ENCODE assay signal across 1 cellular context in the genomic region with DNA sequence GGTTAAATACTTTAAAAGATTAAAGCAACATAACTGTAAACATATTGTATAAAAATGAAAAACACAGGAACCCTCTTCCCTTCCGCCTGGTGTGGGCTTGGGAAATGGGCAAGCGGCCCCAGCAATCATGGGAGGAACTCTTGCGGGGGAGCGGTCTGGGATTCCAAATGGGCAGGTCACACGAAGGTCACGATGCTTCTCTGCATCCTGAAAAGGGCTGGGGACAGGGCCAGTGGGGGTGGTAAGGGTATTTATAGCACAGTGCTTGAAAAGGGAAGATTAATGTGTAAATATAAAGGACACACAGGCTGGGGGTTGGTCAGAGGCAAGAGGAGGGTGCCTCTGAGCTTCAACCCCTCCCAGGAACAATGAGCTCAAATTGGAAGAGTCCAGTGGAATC.
TF ChIP-seq lines count a peak whose summit lies in the region.

No MANE protein-coding gene starts in this region.

TF ChIP-seq in HepG2, 621 proteins besides CTCF, POLR2A, EP300 and RAD21:
- TF ChIP-seq, protein P1, sequence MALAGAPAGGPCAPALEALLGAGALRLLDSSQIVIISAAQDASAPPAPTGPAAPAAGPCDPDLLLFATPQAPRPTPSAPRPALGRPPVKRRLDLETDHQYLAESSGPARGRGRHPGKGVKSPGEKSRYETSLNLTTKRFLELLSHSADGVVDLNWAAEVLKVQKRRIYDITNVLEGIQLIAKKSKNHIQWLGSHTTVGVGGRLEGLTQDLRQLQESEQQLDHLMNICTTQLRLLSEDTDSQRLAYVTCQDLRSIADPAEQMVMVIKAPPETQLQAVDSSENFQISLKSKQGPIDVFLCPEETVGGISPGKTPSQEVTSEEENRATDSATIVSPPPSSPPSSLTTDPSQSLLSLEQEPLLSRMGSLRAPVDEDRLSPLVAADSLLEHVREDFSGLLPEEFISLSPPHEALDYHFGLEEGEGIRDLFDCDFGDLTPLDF (CRISPR knock-in tag; IDR thresholded peaks at IDR 0.05) = no peak
- TF ChIP-seq NFKBIZ (CRISPR knock-in tag; IDR thresholded peaks at IDR 0.05) = no peak
- TF ChIP-seq, protein P2, sequence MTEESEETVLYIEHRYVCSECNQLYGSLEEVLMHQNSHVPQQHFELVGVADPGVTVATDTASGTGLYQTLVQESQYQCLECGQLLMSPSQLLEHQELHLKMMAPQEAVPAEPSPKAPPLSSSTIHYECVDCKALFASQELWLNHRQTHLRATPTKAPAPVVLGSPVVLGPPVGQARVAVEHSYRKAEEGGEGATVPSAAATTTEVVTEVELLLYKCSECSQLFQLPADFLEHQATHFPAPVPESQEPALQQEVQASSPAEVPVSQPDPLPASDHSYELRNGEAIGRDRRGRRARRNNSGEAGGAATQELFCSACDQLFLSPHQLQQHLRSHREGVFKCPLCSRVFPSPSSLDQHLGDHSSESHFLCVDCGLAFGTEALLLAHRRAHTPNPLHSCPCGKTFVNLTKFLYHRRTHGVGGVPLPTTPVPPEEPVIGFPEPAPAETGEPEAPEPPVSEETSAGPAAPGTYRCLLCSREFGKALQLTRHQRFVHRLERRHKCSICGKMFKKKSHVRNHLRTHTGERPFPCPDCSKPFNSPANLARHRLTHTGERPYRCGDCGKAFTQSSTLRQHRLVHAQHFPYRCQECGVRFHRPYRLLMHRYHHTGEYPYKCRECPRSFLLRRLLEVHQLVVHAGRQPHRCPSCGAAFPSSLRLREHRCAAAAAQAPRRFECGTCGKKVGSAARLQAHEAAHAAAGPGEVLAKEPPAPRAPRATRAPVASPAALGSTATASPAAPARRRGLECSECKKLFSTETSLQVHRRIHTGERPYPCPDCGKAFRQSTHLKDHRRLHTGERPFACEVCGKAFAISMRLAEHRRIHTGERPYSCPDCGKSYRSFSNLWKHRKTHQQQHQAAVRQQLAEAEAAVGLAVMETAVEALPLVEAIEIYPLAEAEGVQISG (CRISPR knock-in tag; IDR thresholded peaks at IDR 0.05) = no peak
- TF ChIP-seq, protein P3, sequence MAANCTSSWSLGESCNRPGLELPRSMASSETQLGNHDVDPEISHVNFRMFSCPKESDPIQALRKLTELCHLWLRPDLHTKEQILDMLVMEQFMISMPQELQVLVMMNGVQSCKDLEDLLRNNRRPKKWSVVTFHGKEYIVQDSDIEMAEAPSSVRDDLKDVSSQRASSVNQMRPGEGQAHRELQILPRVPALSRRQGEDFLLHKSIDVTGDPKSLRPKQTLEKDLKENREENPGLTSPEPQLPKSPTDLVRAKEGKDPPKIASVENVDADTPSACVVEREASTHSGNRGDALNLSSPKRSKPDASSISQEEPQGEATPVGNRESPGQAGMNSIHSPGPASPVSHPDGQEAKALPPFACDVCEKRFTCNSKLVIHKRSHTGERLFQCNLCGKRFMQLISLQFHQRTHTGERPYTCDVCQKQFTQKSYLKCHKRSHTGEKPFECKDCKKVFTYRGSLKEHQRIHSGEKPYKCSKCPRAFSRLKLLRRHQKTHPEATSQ (CRISPR knock-in tag; IDR thresholded peaks at IDR 0.05; ENCODE audit: borderline replicate concordance) = no peak
- TF ChIP-seq SMAD3 (CRISPR knock-in tag; IDR thresholded peaks at IDR 0.05) = no peak
- TF ChIP-seq NFKB2 (CRISPR knock-in tag; IDR thresholded peaks at IDR 0.05; ENCODE audit: borderline replicate concordance) = no peak
TF ChIP-seq in HepG2: peak in this region for 0.
